In the genomic region with DNA sequence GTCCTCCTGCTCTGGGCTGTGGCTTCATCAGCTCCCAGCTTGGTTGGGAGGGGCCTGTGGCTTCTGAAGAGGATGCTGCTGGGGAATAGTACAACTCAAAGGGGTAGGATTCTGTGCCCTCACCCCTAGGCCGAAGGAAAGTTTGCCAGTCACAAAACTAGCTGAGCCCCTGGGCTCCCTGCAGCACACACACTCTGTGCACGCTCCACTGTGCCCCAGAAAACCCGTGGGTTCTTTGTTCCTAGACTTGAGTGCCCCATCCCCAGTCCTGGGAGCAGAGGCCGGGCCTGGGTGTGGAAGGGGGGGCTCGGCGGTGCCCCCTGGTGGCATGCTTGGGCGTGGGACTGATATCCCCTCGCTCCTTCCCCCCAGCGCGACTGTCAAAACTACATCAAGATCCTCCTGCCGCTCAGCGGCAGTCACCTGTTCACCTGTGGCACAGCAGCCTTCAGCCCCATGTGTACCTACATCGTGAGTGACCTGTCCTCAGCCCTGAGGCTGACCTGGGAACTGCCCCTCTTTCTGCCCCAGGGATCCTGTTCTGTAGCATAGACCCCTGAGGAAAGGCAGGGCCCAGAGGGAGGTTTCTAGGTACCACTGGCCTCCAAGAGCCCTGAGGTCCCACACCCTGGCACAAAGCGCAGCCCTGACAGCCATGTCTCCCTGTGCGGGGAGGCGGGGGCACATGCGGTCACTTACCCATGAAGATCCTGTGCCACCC, we compare ENCODE assay signal across 1 cellular context.
TF ChIP-seq lines count a peak whose summit lies in the region.

No MANE protein-coding gene starts in this region.

TF ChIP-seq in liver, 16 proteins besides CTCF, POLR2A, EP300 and RAD21 (continued from another document):
- TF ChIP-seq, protein P1, sequence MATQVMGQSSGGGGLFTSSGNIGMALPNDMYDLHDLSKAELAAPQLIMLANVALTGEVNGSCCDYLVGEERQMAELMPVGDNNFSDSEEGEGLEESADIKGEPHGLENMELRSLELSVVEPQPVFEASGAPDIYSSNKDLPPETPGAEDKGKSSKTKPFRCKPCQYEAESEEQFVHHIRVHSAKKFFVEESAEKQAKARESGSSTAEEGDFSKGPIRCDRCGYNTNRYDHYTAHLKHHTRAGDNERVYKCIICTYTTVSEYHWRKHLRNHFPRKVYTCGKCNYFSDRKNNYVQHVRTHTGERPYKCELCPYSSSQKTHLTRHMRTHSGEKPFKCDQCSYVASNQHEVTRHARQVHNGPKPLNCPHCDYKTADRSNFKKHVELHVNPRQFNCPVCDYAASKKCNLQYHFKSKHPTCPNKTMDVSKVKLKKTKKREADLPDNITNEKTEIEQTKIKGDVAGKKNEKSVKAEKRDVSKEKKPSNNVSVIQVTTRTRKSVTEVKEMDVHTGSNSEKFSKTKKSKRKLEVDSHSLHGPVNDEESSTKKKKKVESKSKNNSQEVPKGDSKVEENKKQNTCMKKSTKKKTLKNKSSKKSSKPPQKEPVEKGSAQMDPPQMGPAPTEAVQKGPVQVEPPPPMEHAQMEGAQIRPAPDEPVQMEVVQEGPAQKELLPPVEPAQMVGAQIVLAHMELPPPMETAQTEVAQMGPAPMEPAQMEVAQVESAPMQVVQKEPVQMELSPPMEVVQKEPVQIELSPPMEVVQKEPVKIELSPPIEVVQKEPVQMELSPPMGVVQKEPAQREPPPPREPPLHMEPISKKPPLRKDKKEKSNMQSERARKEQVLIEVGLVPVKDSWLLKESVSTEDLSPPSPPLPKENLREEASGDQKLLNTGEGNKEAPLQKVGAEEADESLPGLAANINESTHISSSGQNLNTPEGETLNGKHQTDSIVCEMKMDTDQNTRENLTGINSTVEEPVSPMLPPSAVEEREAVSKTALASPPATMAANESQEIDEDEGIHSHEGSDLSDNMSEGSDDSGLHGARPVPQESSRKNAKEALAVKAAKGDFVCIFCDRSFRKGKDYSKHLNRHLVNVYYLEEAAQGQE (IDR thresholded peaks at IDR 0.05) = no peak
- TF ChIP-seq, protein P2, sequence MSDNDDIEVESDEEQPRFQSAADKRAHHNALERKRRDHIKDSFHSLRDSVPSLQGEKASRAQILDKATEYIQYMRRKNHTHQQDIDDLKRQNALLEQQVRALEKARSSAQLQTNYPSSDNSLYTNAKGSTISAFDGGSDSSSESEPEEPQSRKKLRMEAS (IDR thresholded peaks at IDR 0.05) = no peak
- TF ChIP-seq FOXA2 (IDR thresholded peaks at IDR 0.05) (no peak), TAF1 (conservative IDR thresholded peaks at IDR 0.05) (no peak), NR2F2 (IDR thresholded peaks at IDR 0.05) (no peak), GABPA (IDR thresholded peaks at IDR 0.05 in 1 of 2, conservative IDR thresholded peaks at IDR 0.05 in 1 of 2) (no peak), SP1 (IDR thresholded peaks at IDR 0.05) (no peak)
